ENCODE assay signal across 29 cellular contexts in the genomic region with DNA sequence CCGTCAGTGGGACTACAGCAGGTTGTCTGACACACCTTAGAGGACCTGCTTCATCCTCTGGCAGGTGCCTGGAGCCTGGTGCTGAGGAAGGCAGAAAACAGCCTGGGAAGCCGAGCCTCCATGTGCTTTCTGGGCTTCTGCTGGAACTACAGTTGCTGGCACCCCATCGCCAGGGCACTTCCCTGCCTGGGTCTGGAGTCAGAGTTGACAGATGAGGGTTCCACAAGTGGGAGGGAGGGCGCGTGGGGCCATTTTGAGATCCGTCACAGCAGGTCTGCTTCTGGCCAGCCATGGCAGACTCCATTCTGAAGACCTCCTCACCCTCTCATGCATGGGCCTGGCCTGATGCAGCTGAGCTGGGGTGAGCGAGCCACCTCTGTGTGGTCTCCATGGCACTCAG. TPM values are rescaled to one million over a fixed set of nuclear protein-coding genes. Genes with fewer than 3 reads are reported as not detected.
DNase-seq lines count a peak whose midpoint lies in the region; ATAC-seq, FAIRE-seq and TF ChIP-seq lines count a peak whose summit lies in the region.
"Had no signal": no experiment of that assay in that cellular context is flagged by ENCODE, and none has a peak within 500 bp of the region (broad histone marks: within the 10 kb centered on the region; RNA-seq: fewer than 3 reads in every experiment).

No MANE protein-coding gene starts in this region.

- no peaks in the 10 kb centered on the region for H4K20me1 ChIP-seq in BLaER1
- no peaks in the 10 kb centered on the region for H4K20me1 ChIP-seq in H1 (replicated peaks in 1 of 2; ENCODE audit: control insufficient read depth in 1 of 2, insufficient read depth in 2 of 2, low read length in 2 of 2)

- TF ChIP-seq CTCF in H1 (IDR thresholded peaks at IDR 0.05; ENCODE audit: control extremely low read depth in 1 of 3, insufficient read depth in 1 of 3, low read depth in 1 of 3, low read length in 3 of 3), result no peak

- H3K79me1 ChIP-seq in H1 (ENCODE audit: low read depth, low read length), result no peaks in the 10 kb centered on the region

- no peak overlapping the region for H3K14ac ChIP-seq in H1 (ENCODE audit: insufficient read length)

- H3K23ac ChIP-seq in H1 (ENCODE audit: insufficient read length), result no peak overlapping the region

- H2BK15ac ChIP-seq in H1 (ENCODE audit: low read length), result no peak overlapping the region

- TF ChIP-seq RAD21 in H1 (IDR thresholded peaks at IDR 0.05 in 1 of 2, conservative IDR thresholded peaks at IDR 0.05 in 1 of 2; ENCODE audit: low read depth in 2 of 2, low read length in 2 of 2), result no peak

- H3K4me2 ChIP-seq in BLaER1 (peak overlapping the region; percentile 57; the same call in 1 of the 2 replicates), H1 (ENCODE audit: insufficient read depth in 1 of 2, low read depth in 2 of 2, low read length in 2 of 2) (no peak overlapping the region)
- H3K4me2 ChIP-seq: A549 had no signal

- FAIRE-seq in H1 (lab: Jason Lieb, UNC), result no peak
- FAIRE-seq: A549, GM12878, GM12892, GM18507 had no signal

- H3K56ac ChIP-seq in H1 (replicated peaks; ENCODE audit: insufficient read length, low read depth, low read length), result no peak overlapping the region

- POLR2A ChIA-PET in H1 (lab: Charles Lee; ENCODE audit: partially characterized antibody), result no interaction called here

- H4K5ac ChIP-seq in H1 (ENCODE audit: insufficient read length, low read depth, low read length), result no peak overlapping the region

- H2AK5ac ChIP-seq in H1 (ENCODE audit: low read depth, low read length), result 0 out of 2 replicates have a peak overlapping the region, but pooled peaks have one; percentile 13

- no peak overlapping the region for H2BK12ac ChIP-seq in H1 (ENCODE audit: low read depth, low read length)

- no peak overlapping the region for H2BK20ac ChIP-seq in H1 (ENCODE audit: low read length)

- TF ChIP-seq EP300 in H1 (IDR thresholded peaks at IDR 0.05; ENCODE audit: borderline replicate concordance in 1 of 2, low read depth in 2 of 2, low read length in 2 of 2), result no peak

- DNase-seq in H1 (ENCODE audit: low read depth in 1 of 2, low spot score in 2 of 2), result no peak
- DNase-seq in islet precursor cell, result peak; percentile 22
- DNase-seq: BE2C; C1 segment of cervical spinal cord; CD4-positive, alpha-beta memory T cell; CD4-positive, CD25-positive, alpha-beta regulatory T cell; CD8-positive, alpha-beta memory T cell; COR-L47; DMS 273 treated with DMSO at 0.1 percent for 48 hours; DMS153; DMS53; DMS79; DND-41; EL; GDM1 had no signal

- no peaks in the 10 kb centered on the region for H3K79me2 ChIP-seq in H1 (ENCODE audit: control insufficient read depth in 1 of 2, insufficient read depth in 2 of 2, low read length in 2 of 2)

- H3K4me1 ChIP-seq in BLaER1 (peaks cover 35% of the 10 kb centered on the region), H1 (replicated peaks in 1 of 4; ENCODE audit: control insufficient read depth in 3 of 4, insufficient read depth in 4 of 4, low read length in 3 of 4) (peaks cover 0 to under 1% (median under 1%) of the 10 kb centered on the region in 4 experiments; a peak in 2 of 7 replicates)
- H3K4me1 ChIP-seq: A549, BE2C had no signal

- H3K9me3 ChIP-seq in BLaER1, result no peaks in the 10 kb centered on the region
- H3K9me3 ChIP-seq in H1 (ENCODE audit: insufficient read depth in 2 of 2, low read depth in 1 of 2, low read length in 1 of 2), result no peaks in the 10 kb centered on the region
- H3K9me3 ChIP-seq: A549, BE2C had no signal

- WGBS in H1 (ENCODE audit: extremely low coverage in 1 of 2, insufficient coverage in 1 of 2, insufficient read length in 1 of 2, insufficient replicate concordance in 2 of 2, low coverage in 1 of 2, low lambda C conversion rate in 2 of 2, missing lambda C conversion rate in 1 of 2), 2 experiments, result 94% methylated on average over 7 of the region's 7 CpGs; no CpG with 5 or more reads in 1 of the 2 experiments

- H3K23me2 ChIP-seq in H1 (ENCODE audit: low read depth, low read length), result no peaks in the 10 kb centered on the region

- no peak overlapping the region for H3K4me3 ChIP-seq in BLaER1
- H3K4me3 ChIP-seq in H1 (ENCODE audit: extremely low read depth in 1 of 4, insufficient read depth in 2 of 4, low read depth in 3 of 4, low read length in 4 of 4), result no peak overlapping the region
- H3K4me3 ChIP-seq: A549, GM12878 had no signal

- no peak overlapping the region for H2BK120ac ChIP-seq in H1 (replicated peaks; ENCODE audit: low read depth, low read length)

- H3K36me3 ChIP-seq in BLaER1 (no peaks in the 10 kb centered on the region), H1 (ENCODE audit: control insufficient read depth in 2 of 4, insufficient read depth in 4 of 4, low read length in 3 of 4) (no peaks in the 10 kb centered on the region)
- H3K36me3 ChIP-seq: BE2C had no signal

- H3K18ac ChIP-seq in H1 (ENCODE audit: extremely low read depth, low read length), result no peak overlapping the region

- ATAC-seq in GM21526 (IDR thresholded peaks at IDR 0.05; ENCODE audit: low FRiP score, unreplicated experiment), result no peak
- no peak for ATAC-seq in GM18502 (IDR thresholded peaks at IDR 0.05; ENCODE audit: poor library complexity, unreplicated experiment)
- no peak for ATAC-seq in GM18505 (IDR thresholded peaks at IDR 0.05; ENCODE audit: unreplicated experiment)
- ATAC-seq: A549, GM12878 had no signal

- no peak overlapping the region for H3K27ac ChIP-seq in BLaER1
- no peak overlapping the region for H3K27ac ChIP-seq in H1 (ENCODE audit: low read depth, low read length)
- H3K27ac ChIP-seq: 22Rv1, A549 had no signal

- H2BK5ac ChIP-seq in H1 (ENCODE audit: low read depth, low read length), result no peak overlapping the region

- H3K4ac ChIP-seq in H1 (replicated peaks; ENCODE audit: insufficient read length, low read depth, low read length), result no peak overlapping the region

- H4K8ac ChIP-seq in H1 (ENCODE audit: extremely low read depth, insufficient read depth, low read length), result no peak overlapping the region

- H3K9ac ChIP-seq in BLaER1 (no peak overlapping the region), H1 (replicated peaks in 1 of 4; ENCODE audit: extremely low read depth in 1 of 4, low read depth in 3 of 4, low read length in 3 of 4) (no peak overlapping the region)

- no peak overlapping the region for H2AFZ ChIP-seq in H1 (ENCODE audit: low read length)

- TF ChIP-seq POLR2A in H1 (IDR thresholded peaks at IDR 0.05; ENCODE audit: control extremely low read depth in 1 of 2, low read depth in 2 of 2, low read length in 2 of 2) (no peak), GM18505 (IDR thresholded peaks at IDR 0.05; ENCODE audit: borderline replicate concordance, extremely low read depth, insufficient read depth, insufficient read length) (no peak)

- CTCF ChIA-PET in H1 (lab: Charles Lee; ENCODE audit: partially characterized antibody), result interaction anchor here (0.9 kb wide), 1 partner anchor 39 kb away, joined by 3 read pairs; no protein-coding TSS in a partner anchor

- no peak overlapping the region for H4K91ac ChIP-seq in H1 (replicated peaks; ENCODE audit: insufficient read length, low read length)

- H3K27me3 ChIP-seq in BLaER1 (no peaks in the 10 kb centered on the region; the same call in 1 of the 2 replicates), H1 (replicated peaks in 1 of 4; ENCODE audit: control insufficient read depth in 3 of 4, extremely low read depth in 1 of 4, insufficient read depth in 3 of 4, low read length in 3 of 4) (no peaks in the 10 kb centered on the region; a peak in 1 of 7 replicates)
- H3K27me3 ChIP-seq: BE2C had no signal

TF ChIP-seq in H1, 55 proteins besides CTCF, POLR2A, EP300 and RAD21 (continues in another document):
- no peak for TF ChIP-seq PHF8 (conservative IDR thresholded peaks at IDR 0.05; ENCODE audit: low read depth, low read length)
- TF ChIP-seq, protein P1, sequence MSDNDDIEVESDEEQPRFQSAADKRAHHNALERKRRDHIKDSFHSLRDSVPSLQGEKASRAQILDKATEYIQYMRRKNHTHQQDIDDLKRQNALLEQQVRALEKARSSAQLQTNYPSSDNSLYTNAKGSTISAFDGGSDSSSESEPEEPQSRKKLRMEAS (IDR thresholded peaks at IDR 0.05), result no peak
- no peak for TF ChIP-seq BACH1 (IDR thresholded peaks at IDR 0.05; ENCODE audit: low read length)
- TF ChIP-seq CTBP2 (IDR thresholded peaks at IDR 0.05; ENCODE audit: borderline replicate concordance, insufficient read depth, insufficient read length, low read length), result no peak
- no peak for TF ChIP-seq KDM1A (IDR thresholded peaks at IDR 0.05; ENCODE audit: borderline replicate concordance, low read length)
- TF ChIP-seq, protein P2, sequence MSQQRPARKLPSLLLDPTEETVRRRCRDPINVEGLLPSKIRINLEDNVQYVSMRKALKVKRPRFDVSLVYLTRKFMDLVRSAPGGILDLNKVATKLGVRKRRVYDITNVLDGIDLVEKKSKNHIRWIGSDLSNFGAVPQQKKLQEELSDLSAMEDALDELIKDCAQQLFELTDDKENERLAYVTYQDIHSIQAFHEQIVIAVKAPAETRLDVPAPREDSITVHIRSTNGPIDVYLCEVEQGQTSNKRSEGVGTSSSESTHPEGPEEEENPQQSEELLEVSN (IDR thresholded peaks at IDR 0.05), result no peak
- TF ChIP-seq EGR1 (IDR thresholded peaks at IDR 0.05; ENCODE audit: borderline replicate concordance, low read depth, low read length), result no peak
- TF ChIP-seq, protein P3, sequence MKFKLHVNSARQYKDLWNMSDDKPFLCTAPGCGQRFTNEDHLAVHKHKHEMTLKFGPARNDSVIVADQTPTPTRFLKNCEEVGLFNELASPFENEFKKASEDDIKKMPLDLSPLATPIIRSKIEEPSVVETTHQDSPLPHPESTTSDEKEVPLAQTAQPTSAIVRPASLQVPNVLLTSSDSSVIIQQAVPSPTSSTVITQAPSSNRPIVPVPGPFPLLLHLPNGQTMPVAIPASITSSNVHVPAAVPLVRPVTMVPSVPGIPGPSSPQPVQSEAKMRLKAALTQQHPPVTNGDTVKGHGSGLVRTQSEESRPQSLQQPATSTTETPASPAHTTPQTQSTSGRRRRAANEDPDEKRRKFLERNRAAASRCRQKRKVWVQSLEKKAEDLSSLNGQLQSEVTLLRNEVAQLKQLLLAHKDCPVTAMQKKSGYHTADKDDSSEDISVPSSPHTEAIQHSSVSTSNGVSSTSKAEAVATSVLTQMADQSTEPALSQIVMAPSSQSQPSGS (IDR thresholded peaks at IDR 0.05; ENCODE audit: low read length), result no peak
- no peak for TF ChIP-seq RBBP5 (IDR thresholded peaks at IDR 0.05; ENCODE audit: borderline replicate concordance, low read depth, low read length)
- TF ChIP-seq ZNF274 (IDR thresholded peaks at IDR 0.05; ENCODE audit: borderline replicate concordance, extremely low read depth, low read length), result no peak

RNA-seq across cellular contexts. Expression of a gene that starts 33.2 kb away (rescaled TPM):
- 6.9 and 7.5 TPM in 2 replicates for total RNA-seq in H1 (2021; fragmentation: NEBNext Ultra II Directional; extraction: Animal tissue kit (Norgen Biotek cat#: 25700))
- 3.6 and 3.9 TPM in 2 replicates for polyA plus RNA-seq in H1 (2011; rRNA removed)
- polyA plus RNA-seq in H1 (2011; cell fraction: cytosol; rRNA removed), result 3.9 TPM
- polyA plus RNA-seq in H1 (2011; cell fraction: nucleus; rRNA removed), result 5.2 TPM
- polyA plus RNA-seq in H1 (2012, experiment 1 of 2), result 4.0 to 5.7 TPM (median 4.6 TPM) in 4 replicates
- 5.6 TPM for polyA plus RNA-seq in H1 (2012, experiment 2 of 2)
- 6.2 TPM for polyA plus RNA-seq in H1 (2013, experiment 1 of 2)
- 7.1 TPM for polyA plus RNA-seq in H1 (2013, experiment 2 of 2)
- polyA minus RNA-seq in H1 (2011; rRNA and poly(A)+ RNA removed), result 1.6 and 2.1 TPM in 2 replicates
- polyA minus RNA-seq in H1 (2011; cell fraction: cytosol; rRNA and poly(A)+ RNA removed), result 1.1 TPM
- 4.4 TPM for polyA minus RNA-seq in H1 (2011; cell fraction: nucleus; rRNA and poly(A)+ RNA removed)
- total RNA-seq: A172; CD4-positive, alpha-beta memory T cell; CD4-positive, CD25-positive, alpha-beta regulatory T cell; Daoy; G401; GM12878 had no signal
- polyA plus RNA-seq: A549; AG04450; CD14-positive monocyte; CD4-positive, alpha-beta memory T cell; CD4-positive, CD25-positive, alpha-beta regulatory T cell; GM12878 had no signal
